ENCODE assay signal across 10 cellular contexts in genomic region chr22:24424901-24425775, GRCh38. TPM values are rescaled to one million over a fixed set of nuclear protein-coding genes. Genes with fewer than 3 reads are reported as not detected.
DNase-seq lines count a peak whose midpoint lies in the region; ATAC-seq, FAIRE-seq and TF ChIP-seq lines count a peak whose summit lies in the region.
"Had no signal": no experiment of that assay in that cellular context is flagged by ENCODE, and none has a peak within 500 bp of the region (broad histone marks: within the 10 kb centered on the region; RNA-seq: fewer than 3 reads in every experiment).

No MANE protein-coding gene starts in this region.

- H3K9me3 ChIP-seq in kidney (ENCODE audit: control insufficient read depth in 1 of 2, low read length in 2 of 2) (no peaks in the 10 kb centered on the region), testis (no peaks in the 10 kb centered on the region), smooth muscle cell (replicated peaks; ENCODE audit: low read depth) (no peaks in the 10 kb centered on the region)

- H3K27ac ChIP-seq in kidney (ENCODE audit: low read depth in 2 of 2, low read length in 2 of 2) (peak overlapping the region; percentile 5 to 63), testis (no peak overlapping the region), smooth muscle cell (ENCODE audit: low read depth) (no peak overlapping the region)

- peak overlapping the region; percentile 86 for H3K4me3 Mint-ChIP-seq in activated T-cell treated with anti-CD3 and anti-CD28 coated beads, Interleukin-2, amount 50 U/mL, for 24 hours
- peak overlapping the region; percentile 93 for H3K4me3 Mint-ChIP-seq in activated T-helper 17 cell treated with anti-CD3 and anti-CD28 coated beads, Interleukin-2, amount 50 U/mL, for 72 hours

- H3K4me3 ChIP-seq in kidney (ENCODE audit: low read length in 2 of 2) (peak overlapping the region in 1 of 2 donors; percentile 44), testis (peak overlapping the region; percentile 57 to 66), smooth muscle cell (no peak overlapping the region)

- peaks cover 4 to 17% of the 10 kb centered on the region in 2 donors for H3K4me1 ChIP-seq in kidney (ENCODE audit: control insufficient read depth in 1 of 2, insufficient read depth in 1 of 2, low read depth in 1 of 2, low read length in 2 of 2)
- peaks cover 8% of the 10 kb centered on the region for H3K4me1 ChIP-seq in testis
- H3K4me1 ChIP-seq in smooth muscle cell (ENCODE audit: low read depth) = peaks cover 4% of the 10 kb centered on the region

- H2AFZ ChIP-seq in smooth muscle cell (ENCODE audit: low read depth) = no peak overlapping the region

- intact Hi-C loops in kidney (cut with DNase I) = loop anchor here (10.0 kb wide), 1 partner anchor 80 kb away; no protein-coding TSS in a partner anchor
- intact Hi-C loops in testis (cut with DNase I; ENCODE audit: low total_unique reads) = loop anchor here (10.0 kb wide), 1 partner anchor 80 kb away; no protein-coding TSS in a partner anchor

- TF ChIP-seq POLR2A in testis (IDR thresholded peaks at IDR 0.05) = no peak

- H3F3A ChIP-seq in smooth muscle cell (ENCODE audit: low read depth) = no peaks in the 10 kb centered on the region

- H3K27me3 ChIP-seq in testis = no peaks in the 10 kb centered on the region
- peaks cover 32% of the 10 kb centered on the region for H3K27me3 ChIP-seq in smooth muscle cell (ENCODE audit: low read depth)

- no peak for TF ChIP-seq CTCF in kidney (IDR thresholded peaks at IDR 0.05; ENCODE audit: borderline replicate concordance, extremely low read depth, insufficient read depth)
- TF ChIP-seq CTCF in testis (IDR thresholded peaks at IDR 0.05) = no peak
- TF ChIP-seq CTCF in smooth muscle cell (IDR thresholded peaks at IDR 0.05; ENCODE audit: borderline replicate concordance, insufficient read depth, poor library complexity, severe bottlenecking) = no peak

- peaks cover 6% of the 10 kb centered on the region for H4K20me1 ChIP-seq in smooth muscle cell (ENCODE audit: low read depth)

- H3K27ac Mint-ChIP-seq in activated T-cell treated with anti-CD3 and anti-CD28 coated beads, Interleukin-2, amount 50 U/mL, for 24 hours = peak overlapping the region; percentile 92
- H3K27ac Mint-ChIP-seq in activated T-helper 17 cell treated with anti-CD3 and anti-CD28 coated beads, Interleukin-2, amount 50 U/mL, for 72 hours = peak overlapping the region; percentile 90

- ATAC-seq in activated T-helper 17 cell treated with anti-CD3 and anti-CD28 coated beads, Interleukin-2, amount 50 U/mL, for 72 hours (replicated peaks) = no peak
- no peak for ATAC-seq in GM21381 (IDR thresholded peaks at IDR 0.05; ENCODE audit: unreplicated experiment)

- DNase-seq in activated T-cell treated with anti-CD3 and anti-CD28 coated beads, Interleukin-2, amount 50 U/mL, for 24 hours = no peak
- no peak for DNase-seq in activated T-cell treated with anti-CD3 and anti-CD28 coated beads, Interleukin-2, amount 50 U/mL, for 1 hour
- peak; percentile 76 for DNase-seq in kidney
- DNase-seq in testis = no peak
- DNase-seq in inferior parietal cortex (ENCODE audit: extremely low spot score) = no peak
- no peak for DNase-seq in smooth muscle cell (lab: John Stamatoyannopoulos, UW; ENCODE audit: unreplicated experiment)
- DNase-seq: aorta, occipital lobe had no signal

- no peaks in the 10 kb centered on the region for H3K79me2 ChIP-seq in smooth muscle cell (ENCODE audit: low read depth)

- peaks cover 20% of the 10 kb centered on the region for H3K36me3 Mint-ChIP-seq in activated T-cell treated with anti-CD3 and anti-CD28 coated beads, Interleukin-2, amount 50 U/mL, for 24 hours (ENCODE audit: low read depth)
- peaks cover 32% of the 10 kb centered on the region for H3K36me3 Mint-ChIP-seq in activated T-helper 17 cell treated with anti-CD3 and anti-CD28 coated beads, Interleukin-2, amount 50 U/mL, for 72 hours (ENCODE audit: low read depth)

- FAIRE-seq in kidney (lab: Jason Lieb, UNC) = no peak

- 63 to 64% methylated on average over 17 to 32 of the region's 32 CpGs for WGBS in testis, 2 donors
- WGBS in smooth muscle cell (ENCODE audit: low lambda C conversion rate) = 85% methylated on average over 24 of the region's 32 CpGs

- H3K4me1 Mint-ChIP-seq in activated T-cell treated with anti-CD3 and anti-CD28 coated beads, Interleukin-2, amount 50 U/mL, for 24 hours (ENCODE audit: low read depth) = peaks cover 54% of the 10 kb centered on the region
- H3K4me1 Mint-ChIP-seq in activated T-helper 17 cell treated with anti-CD3 and anti-CD28 coated beads, Interleukin-2, amount 50 U/mL, for 72 hours = peaks cover 12% of the 10 kb centered on the region

- H3K9me3 Mint-ChIP-seq in activated T-cell treated with anti-CD3 and anti-CD28 coated beads, Interleukin-2, amount 50 U/mL, for 24 hours = no peaks in the 10 kb centered on the region
- no peaks in the 10 kb centered on the region for H3K9me3 Mint-ChIP-seq in activated T-helper 17 cell treated with anti-CD3 and anti-CD28 coated beads, Interleukin-2, amount 50 U/mL, for 72 hours

- H3K27me3 Mint-ChIP-seq in activated T-cell treated with anti-CD3 and anti-CD28 coated beads, Interleukin-2, amount 50 U/mL, for 24 hours = no peaks in the 10 kb centered on the region
- H3K27me3 Mint-ChIP-seq in activated T-helper 17 cell treated with anti-CD3 and anti-CD28 coated beads, Interleukin-2, amount 50 U/mL, for 72 hours = no peaks in the 10 kb centered on the region

- no peak overlapping the region for H3K4me2 ChIP-seq in smooth muscle cell

- H3K9ac ChIP-seq in kidney (ENCODE audit: low read length in 2 of 2) = no peak overlapping the region
- no peak overlapping the region for H3K9ac ChIP-seq in smooth muscle cell (ENCODE audit: low read depth)

- H3K36me3 ChIP-seq in kidney (ENCODE audit: control insufficient read depth in 1 of 2, insufficient read depth in 2 of 2, low read length in 2 of 2) (no peaks in the 10 kb centered on the region), testis (ENCODE audit: low read depth, missing control alignments) (no peaks in the 10 kb centered on the region), smooth muscle cell (ENCODE audit: low read depth) (no peaks in the 10 kb centered on the region)

RNA-seq across cellular contexts. Expression of gene ADORA2A, which starts 2.3 kb away (rescaled TPM):
- 10 to 100 TPM; 25.9 to 47.8 TPM for total RNA-seq in activated T-helper 17 cell treated with anti-CD3 and anti-CD28 coated beads, Interleukin-2, amount 50 U/mL, for 72 hours
- total RNA-seq in kidney = 6.9 TPM
- 6.1 TPM for polyA plus RNA-seq in kidney (ENCODE audit: insufficient read depth, low read depth, low replicate concordance)
- total RNA-seq in testis = 1 to 10 TPM; 2.2 to 5.1 TPM
- 2.5 TPM for polyA plus RNA-seq in testis (ENCODE audit: insufficient read depth, low read depth, low replicate concordance)
- 1.5 and 1.8 TPM in 2 replicates for total RNA-seq in smooth muscle cell
- polyA plus RNA-seq in smooth muscle cell = 1.6 and 3.8 TPM in 2 replicates

Comparison
In these comparisons a context has a peak if more than half of its experiments do, and no peak if none do; other contexts are left out.
1. H3K27ac ChIP-seq: peak in kidney (2 of 2); none in testis (0 of 2) and smooth muscle cell (single experiment).